9 cellular contexts compared by ENCODE assay signal in the genomic region with DNA sequence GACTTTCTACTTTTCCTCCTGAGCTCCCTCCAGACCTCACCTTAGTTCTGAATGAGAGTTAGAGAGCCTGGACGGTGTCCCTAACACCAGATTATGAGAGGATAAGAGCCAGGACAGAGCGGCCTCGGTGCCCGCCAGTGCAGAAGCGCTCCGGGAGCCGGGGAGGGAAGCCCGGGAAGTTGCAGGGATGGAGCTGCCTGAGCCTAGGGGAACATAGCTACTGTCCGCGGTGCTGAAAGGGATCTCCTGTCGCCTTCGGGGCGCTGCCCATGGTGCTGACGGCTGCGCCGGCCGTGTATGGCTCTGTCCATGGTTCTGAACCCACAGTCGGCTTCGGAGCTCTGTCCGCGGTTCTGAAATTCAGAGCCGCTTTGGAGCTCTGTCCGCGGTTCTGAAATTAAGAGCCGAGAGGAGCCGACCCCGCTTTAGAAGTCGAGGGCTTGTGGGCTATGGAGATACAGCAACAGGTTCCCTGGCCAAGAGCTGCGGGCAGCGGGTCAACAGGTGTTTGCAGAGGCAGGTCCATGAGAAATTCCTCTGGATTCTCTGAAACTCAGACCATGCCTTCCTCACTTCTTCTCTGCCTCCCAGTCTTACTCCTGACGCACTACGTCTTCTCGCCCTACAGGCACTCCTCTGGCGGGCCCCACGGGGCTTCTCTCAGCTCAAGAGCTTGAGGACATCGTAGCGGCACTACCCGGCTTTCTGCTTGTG. TPM values are rescaled to one million over a fixed set of nuclear protein-coding genes. Genes with fewer than 3 reads are reported as not detected.
DNase-seq lines count a peak whose midpoint lies in the region; ATAC-seq, FAIRE-seq and TF ChIP-seq lines count a peak whose summit lies in the region.
"Had no signal": no experiment of that assay in that cellular context is flagged by ENCODE, and none has a peak within 500 bp of the region (broad histone marks: within the 10 kb centered on the region; RNA-seq: fewer than 3 reads in every experiment).

No MANE protein-coding gene starts in this region.

- H3K4me1 ChIP-seq in A549 (peaks cover 12% of the 10 kb centered on the region), left lung (peaks cover 0 to 4% of the 10 kb centered on the region in 2 donors)

- TF ChIP-seq POLR2A in A549 (IDR thresholded peaks at IDR 0.05; ENCODE audit: low read length), result no peak

- H3K27ac Mint-ChIP-seq in activated CD8-positive, alpha-beta T cell treated with anti-CD3 and anti-CD28 coated beads for 36 hours, result no peak overlapping the region

- peaks cover 35% of the 10 kb centered on the region for H3K27me3 Mint-ChIP-seq in activated CD8-positive, alpha-beta T cell treated with anti-CD3 and anti-CD28 coated beads for 36 hours

- H3K27me3 ChIP-seq in left lung, result peaks cover 13 to 53% of the 10 kb centered on the region in 2 donors

- H3K36me3 Mint-ChIP-seq in activated CD8-positive, alpha-beta T cell treated with anti-CD3 and anti-CD28 coated beads for 36 hours (ENCODE audit: low read depth), result no peaks in the 10 kb centered on the region

- ATAC-seq in A549, result peak; percentile 52 to 76; a peak in 4 of 6 replicates
- peak; percentile 82 for ATAC-seq in activated CD8-positive, alpha-beta T cell treated with anti-CD3 and anti-CD28 coated beads for 36 hours
- ATAC-seq in left lung, result peak; percentile 98
- ATAC-seq in HG02610 (IDR thresholded peaks at IDR 0.05; ENCODE audit: unreplicated experiment), result no peak

- TF ChIP-seq CTCF in A549 (IDR thresholded peaks at IDR 0.05) (no peak), GM20000 (IDR thresholded peaks at IDR 0.05; ENCODE audit: extremely low read depth, missing control alignments) (no peak), left lung (IDR thresholded peaks at IDR 0.05) (no peak)
- no peak for TF ChIP-seq CTCF in activated CD8-positive, alpha-beta T cell treated with anti-CD3 and anti-CD28 coated beads for 36 hours (IDR thresholded peaks at IDR 0.05)

- no peaks in the 10 kb centered on the region for H3K36me3 ChIP-seq in left lung

- WGBS in A549 (ENCODE audit: missing lambda C conversion rate), result 11% methylated on average over 34 of the region's 38 CpGs

- DNase-seq in A549 (ENCODE audit: low read depth in 1 of 2, low spot score in 1 of 2) (peak; percentile 83 to 84), GM20000 (ENCODE audit: low spot score) (peak; percentile 94), NCI-H460 (ENCODE audit: extremely low read depth, low read depth) (peak; percentile 83), ecto neural progenitor cell (ENCODE audit: low spot score) (peak; percentile 98), left lung (peak; percentile 89)
- peak; percentile 92 for DNase-seq in activated CD8-positive, alpha-beta T cell treated with anti-CD3 and anti-CD28 coated beads for 36 hours
- peak; percentile 78 to 87 for DNase-seq in stimulated activated CD4-positive, alpha-beta T cell treated with anti-CD3 and anti-CD28 coated beads, Interleukin-4, amount 100 ng/mL, for 48 hours (ENCODE audit: low read depth in 2 of 2)

- no peak overlapping the region for H3K4me2 ChIP-seq in A549

- intact Hi-C loops in activated CD8-positive, alpha-beta T cell treated with anti-CD3 and anti-CD28 coated beads for 36 hours (cut with micrococcal nuclease), result loop anchor here (5.0 kb wide), 1 partner anchor 256 kb away; a partner anchor contains a TSS
- intact Hi-C loops in left lung (cut with DNase I), result no loop called here

- no peak overlapping the region for H3K4me3 ChIP-seq in A549
- no peak overlapping the region for H3K4me3 ChIP-seq in left lung

- peaks cover 28% of the 10 kb centered on the region for H3K4me1 Mint-ChIP-seq in activated CD8-positive, alpha-beta T cell treated with anti-CD3 and anti-CD28 coated beads for 36 hours (ENCODE audit: low read depth)

- CTCF ChIA-PET in A549 (lab: Yijun Ruan, JAX), result interaction anchor here (0.5 to 57.7 kb wide), 12 partner anchors 4 to 412 kb away, joined by 3 to 1614 read pairs (median 4); a partner anchor contains a TSS
- CTCF ChIA-PET in activated CD8-positive, alpha-beta T cell treated with anti-CD3 and anti-CD28 coated beads for 36 hours (lab: Charles Lee), result interaction anchor here (0.9 to 3.4 kb wide), 15 partner anchors 9 to 256 kb away, joined by 3 to 37 read pairs (median 5); a partner anchor contains a TSS

- POLR2A ChIA-PET in A549 (lab: Yijun Ruan, JAX), result interaction anchor here (0.5 to 1.6 kb wide), 8 partner anchors 13 to 263 kb away, joined by 3 to 13 read pairs (median 4); a partner anchor contains a TSS
- POLR2A ChIA-PET in activated CD8-positive, alpha-beta T cell treated with anti-CD3 and anti-CD28 coated beads for 36 hours (lab: Charles Lee), result interaction anchor here (0.6 to 1.6 kb wide), 12 partner anchors 11 to 286 kb away, joined by 3 to 7 read pairs (median 4); a partner anchor contains a TSS

- TF ChIP-seq RAD21 in A549 (conservative IDR thresholded peaks at IDR 0.05 in 1 of 2, IDR thresholded peaks at IDR 0.05 in 1 of 2), result 0 out of 5 replicates have a peak, but pooled peaks of 1 of the 2 experiments have one; percentile 2

- no peaks in the 10 kb centered on the region for H3K9me3 Mint-ChIP-seq in activated CD8-positive, alpha-beta T cell treated with anti-CD3 and anti-CD28 coated beads for 36 hours

- H3K4me3 Mint-ChIP-seq in activated CD8-positive, alpha-beta T cell treated with anti-CD3 and anti-CD28 coated beads for 36 hours, result no peak overlapping the region

- H3K9me3 ChIP-seq in A549 (peaks cover 4% of the 10 kb centered on the region; the same call in 1 of the 3 replicates), left lung (no peaks in the 10 kb centered on the region)

- H3K27ac ChIP-seq in A549 (no peak overlapping the region), left lung (no peak overlapping the region)

- TF ChIP-seq EP300 in A549 (IDR thresholded peaks at IDR 0.05), result no peak

- FAIRE-seq in A549 (lab: Jason Lieb, UNC), result no peak

TF ChIP-seq in A549, 52 proteins besides CTCF, POLR2A, EP300 and RAD21 (continues in another document):
- peak; percentile 100 for TF ChIP-seq HOXB13 (CRISPR knock-in tag; IDR thresholded peaks at IDR 0.05; ENCODE audit: low read depth)
- TF ChIP-seq HDAC2 (IDR thresholded peaks at IDR 0.05), result peak; percentile 90; the same call in 1 of the 2 replicates
- TF ChIP-seq ZC3H11A (IDR thresholded peaks at IDR 0.05), result no peak
- peak; percentile 100 for TF ChIP-seq EHF (CRISPR knock-in tag; IDR thresholded peaks at IDR 0.05)

RNA-seq across cellular contexts. Expression of a gene that starts 0.8 kb away (rescaled TPM):
- polyA plus RNA-seq in A549 (2011; rRNA removed) (not detected in 2 replicates), A549 (2017; fragmentation: RNase III; extraction: RNeasy Plus Mini Kit Qiagen cat#74134 plus additional on column Dnase treatment) (0.03 TPM in 1 of 3 replicates, not detected in the others)
- 0.01 and 0.06 TPM in 2 replicates for polyA plus RNA-seq in A549 (2012; cell fraction: cytosol; rRNA removed)
- 0.11 and 0.13 TPM in 2 replicates for polyA plus RNA-seq in A549 (2012; cell fraction: nucleus; rRNA removed)
- 0.10 TPM in 1 of 2 replicates, not detected in the other for polyA minus RNA-seq in A549 (2011; rRNA and poly(A)+ RNA removed)
- not detected in 2 replicates for total RNA-seq in NCI-H460 (2014; rRNA removed; shearing (Covaris generic))
- not detected in 2 replicates for polyA plus RNA-seq in NCI-H460 (2014; cell fraction: nucleus; rRNA removed)
- under 1 TPM in 1 of 2 experiments, not detected in 1; 0.11 TPM for total RNA-seq in activated CD8-positive, alpha-beta T cell treated with anti-CD3 and anti-CD28 coated beads for 36 hours
- total RNA-seq in left lung, result under 1 TPM in 1 of 2 donors, not detected in 1; 0.64 TPM
- total RNA-seq: subcutaneous adipose tissue had no signal

RNA-seq across cellular contexts. Expression of a gene that starts 17.0 kb away (rescaled TPM):
- polyA plus RNA-seq in A549 (2011; rRNA removed), result 62.9 and 70.1 TPM in 2 replicates
- 71.9 and 85.0 TPM in 2 replicates for polyA plus RNA-seq in A549 (2012; cell fraction: cytosol; rRNA removed)
- polyA plus RNA-seq in A549 (2012; cell fraction: nucleus; rRNA removed), result 35.0 and 45.6 TPM in 2 replicates
- 71.9 to 73.8 TPM (median 73.5 TPM) in 3 replicates for polyA plus RNA-seq in A549 (2017; fragmentation: RNase III; extraction: RNeasy Plus Mini Kit Qiagen cat#74134 plus additional on column Dnase treatment)
- 26.8 and 28.1 TPM in 2 replicates for polyA minus RNA-seq in A549 (2011; rRNA and poly(A)+ RNA removed)
- total RNA-seq in NCI-H460 (2014; rRNA removed; shearing (Covaris generic)), result 66.8 and 90.4 TPM in 2 replicates
- polyA plus RNA-seq in NCI-H460 (2014; cell fraction: nucleus; rRNA removed), result 155 and 177 TPM in 2 replicates
- 100 to 1,000 TPM; 135 to 142 TPM for total RNA-seq in activated CD8-positive, alpha-beta T cell treated with anti-CD3 and anti-CD28 coated beads for 36 hours
- 10 to 100 TPM; 29.6 to 39.5 TPM for total RNA-seq in left lung

RNA-seq across cellular contexts. Expression of a gene that starts 45.1 kb away (rescaled TPM):
- polyA plus RNA-seq in A549 (2011; rRNA removed), result 2.3 and 2.7 TPM in 2 replicates
- polyA plus RNA-seq in A549 (2012; cell fraction: cytosol; rRNA removed), result 3.5 and 5.9 TPM in 2 replicates
- polyA plus RNA-seq in A549 (2012; cell fraction: nucleus; rRNA removed), result 4.7 and 8.3 TPM in 2 replicates
- 4.4 to 5.7 TPM (median 5.6 TPM) in 3 replicates for polyA plus RNA-seq in A549 (2017; fragmentation: RNase III; extraction: RNeasy Plus Mini Kit Qiagen cat#74134 plus additional on column Dnase treatment)
- 6.2 and 8.3 TPM in 2 replicates for polyA minus RNA-seq in A549 (2011; rRNA and poly(A)+ RNA removed)
- total RNA-seq in NCI-H460 (2014; rRNA removed; shearing (Covaris generic)), result 2.7 and 3.2 TPM in 2 replicates
- 7.8 and 8.9 TPM in 2 replicates for polyA plus RNA-seq in NCI-H460 (2014; cell fraction: nucleus; rRNA removed)
- 10 to 100 TPM in 1 of 2 experiments, 1 to 10 TPM in 1; 6.7 to 10.5 TPM for total RNA-seq in activated CD8-positive, alpha-beta T cell treated with anti-CD3 and anti-CD28 coated beads for 36 hours
- 10 to 100 TPM in 1 of 2 donors, 1 to 10 TPM in 1; 7.5 to 12.9 TPM for total RNA-seq in left lung

RNA-seq across cellular contexts. Expression of a gene that starts 50.1 kb away (rescaled TPM):
- polyA plus RNA-seq in A549 (2011; rRNA removed), result 2.6 and 3.9 TPM in 2 replicates
- polyA plus RNA-seq in A549 (2012; cell fraction: cytosol; rRNA removed), result 5.3 and 7.1 TPM in 2 replicates
- polyA plus RNA-seq in A549 (2012; cell fraction: nucleus; rRNA removed), result 16.3 and 21.2 TPM in 2 replicates
- polyA plus RNA-seq in A549 (2017; fragmentation: RNase III; extraction: RNeasy Plus Mini Kit Qiagen cat#74134 plus additional on column Dnase treatment), result 4.3 to 7.6 TPM (median 6.4 TPM) in 3 replicates
- polyA minus RNA-seq in A549 (2011; rRNA and poly(A)+ RNA removed), result 1.7 and 2.6 TPM in 2 replicates
- total RNA-seq in NCI-H460 (2014; rRNA removed; shearing (Covaris generic)), result 4.6 and 4.7 TPM in 2 replicates
- polyA plus RNA-seq in NCI-H460 (2014; cell fraction: nucleus; rRNA removed), result 34.1 and 37.9 TPM in 2 replicates
- 10 to 100 TPM; 11.8 to 12.2 TPM for total RNA-seq in activated CD8-positive, alpha-beta T cell treated with anti-CD3 and anti-CD28 coated beads for 36 hours
- total RNA-seq in left lung, result 10 to 100 TPM; 16.2 to 22.8 TPM

RNA-seq across cellular contexts. Expression of a gene that starts 58.6 kb away (rescaled TPM):
- polyA plus RNA-seq in A549 (2011; rRNA removed), result 52.2 TPM in 2 replicates
- 66.8 and 90.8 TPM in 2 replicates for polyA plus RNA-seq in A549 (2012; cell fraction: cytosol; rRNA removed)
- 139 and 159 TPM in 2 replicates for polyA plus RNA-seq in A549 (2012; cell fraction: nucleus; rRNA removed)
- polyA plus RNA-seq in A549 (2017; fragmentation: RNase III; extraction: RNeasy Plus Mini Kit Qiagen cat#74134 plus additional on column Dnase treatment), result 70.5 to 71.7 TPM (median 71.1 TPM) in 3 replicates
- polyA minus RNA-seq in A549 (2011; rRNA and poly(A)+ RNA removed), result 66.8 and 71.6 TPM in 2 replicates
- total RNA-seq in NCI-H460 (2014; rRNA removed; shearing (Covaris generic)), result 30.8 and 31.9 TPM in 2 replicates
- polyA plus RNA-seq in NCI-H460 (2014; cell fraction: nucleus; rRNA removed), result 64.7 and 69.9 TPM in 2 replicates
- 10 to 100 TPM; 72.4 to 75.8 TPM for total RNA-seq in activated CD8-positive, alpha-beta T cell treated with anti-CD3 and anti-CD28 coated beads for 36 hours
- 10 to 100 TPM; 46.4 to 68.1 TPM for total RNA-seq in left lung
